Comparison of ENCODE assay signal across 34 cellular contexts in the genomic region with DNA sequence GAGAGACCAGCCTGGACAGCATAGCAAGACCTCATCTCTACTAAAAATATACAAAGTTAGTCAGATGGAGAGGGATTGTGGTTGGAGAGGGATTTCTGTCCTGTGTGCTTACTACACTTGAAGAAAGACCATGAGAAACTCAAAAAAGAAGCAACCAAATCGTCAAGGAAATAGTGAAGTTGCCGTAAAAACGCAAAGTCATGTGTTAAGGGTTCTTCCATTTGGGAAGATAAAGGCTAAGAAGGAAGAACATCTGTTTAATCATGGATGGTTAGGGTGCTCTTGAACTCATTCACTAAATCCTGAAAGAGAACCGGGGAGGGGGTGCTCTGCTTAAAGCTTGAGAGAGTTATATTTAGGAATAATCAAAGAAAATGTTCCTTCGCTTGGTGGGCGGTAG.
"Had no signal": no experiment of that assay in that cellular context is flagged by ENCODE, and none has a peak within 500 bp of the region (broad histone marks: within the 10 kb centered on the region; RNA-seq: fewer than 3 reads in every experiment).

No MANE protein-coding gene starts in this region.

- H3K9me3 ChIP-seq: esophagus squamous epithelium, gastroesophageal sphincter, heart right ventricle had no signal

- H3K4me3 Mint-ChIP-seq: activated CD4-positive, alpha-beta memory T cell treated with anti-CD3 and anti-CD28 coated beads, Interleukin-2, amount 10 ng/mL, durations not matched to agents 7 days and 5 days; activated CD4-positive, alpha-beta T cell treated with anti-CD3 and anti-CD28 coated beads, Interleukin-2, amount 10 ng/mL, durations not matched to agents 7 days and 5 days; activated naive CD4-positive, alpha-beta T cell treated with anti-CD3 and anti-CD28 coated beads, Interleukin-2, amount 10 ng/mL, durations not matched to agents 7 days and 5 days; activated T-cell treated with anti-CD3 and anti-CD28 coated beads, Interleukin-2, amount 50 U/mL, for 24 hours; activated T-cell treated with anti-CD3 and anti-CD28 coated beads, Interleukin-2, amount 50 U/mL, for 72 hours; central memory CD8-positive, alpha-beta T cell; T-helper 17 cell; T-helper 2 cell treated with Interferon-gamma antibody and Interleukin-4, amounts not matched to agents 5 μg/mL and 100 μg/mL, for 36 hours; WTC11 had no signal

- DNase-seq: activated CD4-positive, alpha-beta memory T cell treated with anti-CD3 and anti-CD28 coated beads, Interleukin-2, amount 10 ng/mL, durations not matched to agents 7 days and 5 days; activated CD4-positive, alpha-beta T cell treated with anti-CD3 and anti-CD28 coated beads for 1 hour; activated CD4-positive, alpha-beta T cell treated with anti-CD3 and anti-CD28 coated beads for 4 hours; activated CD4-positive, alpha-beta T cell treated with anti-CD3 and anti-CD28 coated beads, Interleukin-2, amount 10 ng/mL, durations not matched to agents 7 days and 5 days; activated CD4-positive, alpha-beta T cell treated with anti-CD3 and anti-CD28 coated beads, Interleukin-2, amount 50 U/mL, for 4 hours; activated CD8-positive, alpha-beta memory T cell treated with anti-CD3 and anti-CD28 coated beads, Interleukin-2, amount 50 U/mL, for 48 hours; activated gamma-delta T cell; activated naive CD4-positive, alpha-beta T cell; activated naive CD4-positive, alpha-beta T cell treated with anti-CD3 and anti-CD28 coated beads, Interleukin-2, amount 10 ng/mL, durations not matched to agents 7 days and 5 days; activated T-cell treated with anti-CD3 and anti-CD28 coated beads for 4 hours; activated T-cell treated with anti-CD3 and anti-CD28 coated beads, Interleukin-2, amount 50 U/mL, for 24 hours; activated T-cell treated with anti-CD3 and anti-CD28 coated beads, Interleukin-2, amount 50 U/mL, for 72 hours; amniotic stem cell; anterior cingulate cortex; brain microvascular endothelial cell; cortex of kidney; effector CD8-positive, alpha-beta T cell; esophagus squamous epithelium; foreskin melanocyte; heart right ventricle; T-helper 1 cell; T-helper 17 cell; T1000 had no signal

- H3K36me3 ChIP-seq: brain microvascular endothelial cell, esophagus squamous epithelium, gastroesophageal sphincter, heart right ventricle had no signal

- H3K27ac ChIP-seq: brain microvascular endothelial cell, epithelial cell of prostate, esophagus squamous epithelium, gastroesophageal sphincter, heart right ventricle, VCaP had no signal

- H3K4me3 ChIP-seq: esophagus squamous epithelium, gastroesophageal sphincter, heart right ventricle had no signal

- H3K27me3 ChIP-seq: gastroesophageal sphincter, heart right ventricle had no signal

- H3K36me3 Mint-ChIP-seq: WTC11 had no signal

- H3K27ac Mint-ChIP-seq: activated CD4-positive, alpha-beta memory T cell treated with anti-CD3 and anti-CD28 coated beads, Interleukin-2, amount 10 ng/mL, durations not matched to agents 7 days and 5 days; activated CD4-positive, alpha-beta T cell treated with anti-CD3 and anti-CD28 coated beads, Interleukin-2, amount 10 ng/mL, durations not matched to agents 7 days and 5 days; activated naive CD4-positive, alpha-beta T cell treated with anti-CD3 and anti-CD28 coated beads, Interleukin-2, amount 10 ng/mL, durations not matched to agents 7 days and 5 days; activated T-cell treated with anti-CD3 and anti-CD28 coated beads, Interleukin-2, amount 50 U/mL, for 24 hours; activated T-cell treated with anti-CD3 and anti-CD28 coated beads, Interleukin-2, amount 50 U/mL, for 72 hours; T-helper 17 cell; T-helper 2 cell treated with Interferon-gamma antibody and Interleukin-4, amounts not matched to agents 5 μg/mL and 100 μg/mL, for 36 hours; WTC11 had no signal

- H3K27me3 Mint-ChIP-seq: activated CD4-positive, alpha-beta memory T cell treated with anti-CD3 and anti-CD28 coated beads, Interleukin-2, amount 10 ng/mL, durations not matched to agents 7 days and 5 days; activated CD4-positive, alpha-beta T cell treated with anti-CD3 and anti-CD28 coated beads, Interleukin-2, amount 10 ng/mL, durations not matched to agents 7 days and 5 days; activated naive CD4-positive, alpha-beta T cell treated with anti-CD3 and anti-CD28 coated beads, Interleukin-2, amount 10 ng/mL, durations not matched to agents 7 days and 5 days; activated T-cell treated with anti-CD3 and anti-CD28 coated beads, Interleukin-2, amount 50 U/mL, for 24 hours; central memory CD8-positive, alpha-beta T cell; T-helper 17 cell had no signal

- H3K9me3 Mint-ChIP-seq: activated CD4-positive, alpha-beta memory T cell treated with anti-CD3 and anti-CD28 coated beads, Interleukin-2, amount 10 ng/mL, durations not matched to agents 7 days and 5 days; activated CD4-positive, alpha-beta T cell treated with anti-CD3 and anti-CD28 coated beads, Interleukin-2, amount 10 ng/mL, durations not matched to agents 7 days and 5 days; activated naive CD4-positive, alpha-beta T cell treated with anti-CD3 and anti-CD28 coated beads, Interleukin-2, amount 10 ng/mL, durations not matched to agents 7 days and 5 days; activated naive CD4-positive, alpha-beta T cell treated with anti-CD3 and anti-CD28 coated beads, Interleukin-2, amount 50 U/mL, for 72 hours; activated T-cell treated with anti-CD3 and anti-CD28 coated beads, Interleukin-2, amount 50 U/mL, for 24 hours; activated T-cell treated with anti-CD3 and anti-CD28 coated beads, Interleukin-2, amount 50 U/mL, for 72 hours; central memory CD8-positive, alpha-beta T cell; T-helper 2 cell treated with Interferon-gamma antibody and Interleukin-4, amounts not matched to agents 5 μg/mL and 100 μg/mL, for 36 hours; WTC11 had no signal

- FAIRE-seq: astrocyte, bronchial epithelial cell, endometrium, endothelial cell of umbilical vein had no signal

- ATAC-seq: activated naive CD4-positive, alpha-beta T cell treated with anti-CD3 and anti-CD28 coated beads, Interleukin-2, amount 50 U/mL, for 72 hours; activated T-cell treated with anti-CD3 and anti-CD28 coated beads, Interleukin-2, amount 50 U/mL, for 72 hours; gastroesophageal sphincter; heart right ventricle; T-helper 17 cell; WTC11 had no signal
